Comparison of ENCODE assay signal across 9 cellular contexts in genomic region chr11:5004429-5005274, GRCh38. TPM values are rescaled to one million over a fixed set of nuclear protein-coding genes. Genes with fewer than 3 reads are reported as not detected.
A peak's percentile ranks its signal among the peaks of the same experiment; 100 is the strongest.
DNase-seq lines count a peak whose midpoint lies in the region; ATAC-seq and TF ChIP-seq lines count a peak whose summit lies in the region.
"Had no signal": no experiment of that assay in that cellular context is flagged by ENCODE, and none has a peak within 500 bp of the region (broad histone marks: within the 10 kb centered on the region; RNA-seq: fewer than 3 reads in every experiment).

No MANE protein-coding gene starts in this region.

- no peaks in the 10 kb centered on the region for H3K36me3 Mint-ChIP-seq in endothelial cell (ENCODE audit: low read depth, unreplicated experiment)
- H3K36me3 Mint-ChIP-seq: CD4-positive, CD25-positive, alpha-beta regulatory T cell had no signal

- no peak overlapping the region for H3K27ac Mint-ChIP-seq in endothelial cell (ENCODE audit: unreplicated experiment)
- H3K27ac Mint-ChIP-seq: CD4-positive, CD25-positive, alpha-beta regulatory T cell had no signal

- H3K4me3 Mint-ChIP-seq in endothelial cell (ENCODE audit: unreplicated experiment) = no peak overlapping the region
- H3K4me3 Mint-ChIP-seq: CD4-positive, CD25-positive, alpha-beta regulatory T cell had no signal

- peak; percentile 7 for DNase-seq in NCI-H2171 treated with DMSO at 0.1 percent for 48 hours (lab: John Stamatoyannopoulos, UW)
- DNase-seq in NCI-H2171 (lab: John Stamatoyannopoulos, UW) = no peak
- peak; percentile 44 for DNase-seq in KBM-7
- peak; percentile 18 for DNase-seq in RWPE1 (ENCODE audit: low spot score)
- DNase-seq in endothelial cell (ENCODE audit: low spot score) = peak; percentile 66
- DNase-seq in mucosa of gallbladder (ENCODE audit: low spot score) = peak; percentile 38

- H3K4me1 Mint-ChIP-seq in endothelial cell (ENCODE audit: unreplicated experiment) = peaks cover 12% of the 10 kb centered on the region
- H3K4me1 Mint-ChIP-seq: CD4-positive, CD25-positive, alpha-beta regulatory T cell had no signal

- peak; percentile 49 for TF ChIP-seq CTCF in RWPE1 (conservative IDR thresholded peaks at IDR 0.05; ENCODE audit: low read depth)
- peak; percentile 60 for TF ChIP-seq CTCF in endothelial cell (IDR thresholded peaks at IDR 0.05; ENCODE audit: unreplicated experiment)

- no peaks in the 10 kb centered on the region for H3K27me3 Mint-ChIP-seq in endothelial cell (ENCODE audit: unreplicated experiment)
- H3K27me3 Mint-ChIP-seq: CD4-positive, CD25-positive, alpha-beta regulatory T cell had no signal

- no peak overlapping the region for H3K27ac ChIP-seq in RWPE1

- POLR2A ChIA-PET in RWPE1 (lab: Yijun Ruan, JAX; ENCODE audit: low non-redundant PET) = no interaction called here

- in situ Hi-C loops in KBM-7 (cut with MboI; ENCODE audit: low pct_unique_long_range_greater_than_20kb, low sequenced_read_pairs) = loop anchor here (25.0 kb wide), 2 partner anchors 367 to 817 kb away; partner anchors contain the start of genes OR51D1 and OR51E1

- CTCF ChIA-PET in RWPE1 (lab: Yijun Ruan, JAX) = interaction anchor here (1.0 to 1.7 kb wide), 2 partner anchors 14 to 368 kb away, joined by 3 to 5 read pairs; partner anchors contain the start of gene OR51D1

- H3K9me3 Mint-ChIP-seq in endothelial cell (ENCODE audit: unreplicated experiment) = no peaks in the 10 kb centered on the region

- ATAC-seq in HG03460 (IDR thresholded peaks at IDR 0.05; ENCODE audit: unreplicated experiment) = no peak
- ATAC-seq in GM19452 (IDR thresholded peaks at IDR 0.05; ENCODE audit: unreplicated experiment) = no peak

RNA-seq across cellular contexts. Expression of gene OR51L1, which starts 10.0 kb away (rescaled TPM):
- total RNA-seq in endothelial cell (ENCODE audit: unreplicated experiment) = not detected
- not detected for total RNA-seq in mucosa of gallbladder
- total RNA-seq: CD4-positive, CD25-positive, alpha-beta regulatory T cell had no signal

RNA-seq across cellular contexts. Expression of gene OR52J3, which starts 41.7 kb away (rescaled TPM):
- not detected for total RNA-seq in endothelial cell (ENCODE audit: unreplicated experiment)
- not detected for total RNA-seq in mucosa of gallbladder
- total RNA-seq: CD4-positive, CD25-positive, alpha-beta regulatory T cell had no signal

RNA-seq across cellular contexts. Expression of gene OR51A2, which starts 49.1 kb away (rescaled TPM):
- not detected for total RNA-seq in endothelial cell (ENCODE audit: unreplicated experiment)
- total RNA-seq in mucosa of gallbladder = not detected
- total RNA-seq: CD4-positive, CD25-positive, alpha-beta regulatory T cell had no signal

RNA-seq across cellular contexts. Expression of gene OR52E2, which starts 54.8 kb away (rescaled TPM):
- total RNA-seq in endothelial cell (ENCODE audit: unreplicated experiment) (not detected), mucosa of gallbladder (not detected)
- total RNA-seq: CD4-positive, CD25-positive, alpha-beta regulatory T cell had no signal

RNA-seq across cellular contexts. Expression of gene OR51A4, which starts 57.2 kb away (rescaled TPM):
- not detected for total RNA-seq in endothelial cell (ENCODE audit: unreplicated experiment)
- total RNA-seq in mucosa of gallbladder = not detected
- total RNA-seq: CD4-positive, CD25-positive, alpha-beta regulatory T cell had no signal
